ENCODE assay signal across 1 cellular context in genomic region chr1:6475381-6476133, GRCh38.
A peak's percentile ranks its signal among the peaks of the same experiment; 100 is the strongest.
TF ChIP-seq lines count a peak whose summit lies in the region.

No MANE protein-coding gene starts in this region.

TF ChIP-seq in K562, 482 proteins besides CTCF, POLR2A, EP300 and RAD21 (continued from another document and continues in another):
- TF ChIP-seq ZHX1 (conservative IDR thresholded peaks at IDR 0.05; ENCODE audit: low read length) = no peak
- TF ChIP-seq SMARCA5 (IDR thresholded peaks at IDR 0.05) = no peak
- no peak for TF ChIP-seq KHSRP (IDR thresholded peaks at IDR 0.05)
- TF ChIP-seq GTF2A2 (tag; IDR thresholded peaks at IDR 0.05) = no peak
- TF ChIP-seq PTRF (tag; IDR thresholded peaks at IDR 0.05) = no peak
- TF ChIP-seq IRF9 (tag; IDR thresholded peaks at IDR 0.05) = no peak
- TF ChIP-seq CCNT2 (IDR thresholded peaks at IDR 0.05; ENCODE audit: borderline replicate concordance, extremely low read depth, insufficient read length, low read depth, low read length) = no peak
- no peak for TF ChIP-seq CBX3 (IDR thresholded peaks at IDR 0.05; ENCODE audit: borderline replicate concordance in 1 of 2, low read length in 2 of 2)
- TF ChIP-seq TFAP4 (CRISPR knock-in tag; IDR thresholded peaks at IDR 0.05; ENCODE audit: borderline replicate concordance) = peak; percentile 51; the same call in 1 of the 2 replicates
- no peak for TF ChIP-seq ZNF398 (CRISPR knock-in tag; IDR thresholded peaks at IDR 0.05)
- no peak for TF ChIP-seq RERE (CRISPR knock-in tag; IDR thresholded peaks at IDR 0.05; ENCODE audit: borderline replicate concordance)
- peak; percentile 62 for TF ChIP-seq CTCFL (IDR thresholded peaks at IDR 0.05; ENCODE audit: borderline replicate concordance, insufficient read depth, low read depth, low read length, poor library complexity, severe bottlenecking)
- TF ChIP-seq BRF2 (IDR thresholded peaks at IDR 0.05; ENCODE audit: borderline replicate concordance, insufficient read depth, insufficient read length) = no peak
- TF ChIP-seq STAT6 (CRISPR knock-in tag; IDR thresholded peaks at IDR 0.05) = peak; percentile 84; the same call in 1 of the 2 replicates
- no peak for TF ChIP-seq E2F1 (CRISPR knock-in tag; IDR thresholded peaks at IDR 0.05)
- TF ChIP-seq PRMT5 (CRISPR knock-in tag; IDR thresholded peaks at IDR 0.05) = no peak
- TF ChIP-seq KLF1 (tag; IDR thresholded peaks at IDR 0.05) = no peak
- no peak for TF ChIP-seq RBM15 (IDR thresholded peaks at IDR 0.05; ENCODE audit: insufficient read depth, low read length)
- TF ChIP-seq ZNF263 (CRISPR knock-in tag; IDR thresholded peaks at IDR 0.05; ENCODE audit: borderline replicate concordance) = no peak
- TF ChIP-seq CHD2 (IDR thresholded peaks at IDR 0.05; ENCODE audit: low read depth, low read length) = no peak
- no peak for TF ChIP-seq ZNF584 (CRISPR knock-in tag; IDR thresholded peaks at IDR 0.05; ENCODE audit: low read depth)
- TF ChIP-seq ZKSCAN3 (CRISPR knock-in tag; IDR thresholded peaks at IDR 0.05) = no peak
- TF ChIP-seq ZNF507 (tag; conservative IDR thresholded peaks at IDR 0.05) = no peak
- TF ChIP-seq ZNF77 (CRISPR knock-in tag; IDR thresholded peaks at IDR 0.05) = no peak
- no peak for TF ChIP-seq KLF10 (CRISPR knock-in tag; IDR thresholded peaks at IDR 0.05)
- no peak for TF ChIP-seq SMAD3 (CRISPR knock-in tag; conservative IDR thresholded peaks at IDR 0.05)
- no peak for TF ChIP-seq HOMEZ (CRISPR knock-in tag; IDR thresholded peaks at IDR 0.05)
- TF ChIP-seq ZBTB2 (IDR thresholded peaks at IDR 0.05) = peak; percentile 82
- TF ChIP-seq TAL1 (IDR thresholded peaks at IDR 0.05) = no peak
- no peak for TF ChIP-seq ZNF41 (CRISPR knock-in tag; conservative IDR thresholded peaks at IDR 0.05)
- peak in 1 of 2 experiments; percentile 38; a peak in 1 of 4 replicates for TF ChIP-seq RCOR1 (IDR thresholded peaks at IDR 0.05; ENCODE audit: borderline replicate concordance in 1 of 2, low read depth in 2 of 2, low read length in 2 of 2)
- no peak for TF ChIP-seq PHB2 (IDR thresholded peaks at IDR 0.05; ENCODE audit: low read depth)
- TF ChIP-seq ESRRA (IDR thresholded peaks at IDR 0.05; ENCODE audit: borderline replicate concordance, low read depth) = no peak
- no peak for TF ChIP-seq GABPB1 (CRISPR knock-in tag; IDR thresholded peaks at IDR 0.05)
